Comparison of ENCODE assay signal across 24 cellular contexts in genomic region chr20:16078172-16078898, GRCh38.
DNase-seq lines count a peak whose midpoint lies in the region; ATAC-seq, FAIRE-seq and TF ChIP-seq lines count a peak whose summit lies in the region.
"Had no signal": no experiment of that assay in that cellular context is flagged by ENCODE, and none has a peak within 500 bp of the region (broad histone marks: within the 10 kb centered on the region; RNA-seq: fewer than 3 reads in every experiment).

No MANE protein-coding gene starts in this region.

- in situ Hi-C loops in GM12878 (cut with MboI) = no loop called here

- TF ChIP-seq RAD21 in GM12878 (IDR thresholded peaks at IDR 0.05; ENCODE audit: insufficient read depth, low read depth, low read length) = no peak

- H3K4me2 ChIP-seq in GM12878 (ENCODE audit: control insufficient read depth, insufficient read depth) = no peak overlapping the region
- H3K4me2 ChIP-seq: SK-N-SH had no signal

- H3K4me3 ChIP-seq in GM12878 (no peak overlapping the region), small intestine (ENCODE audit: low read depth in 1 of 2, low read length in 2 of 2) (no peak overlapping the region), ovary (no peak overlapping the region), endodermal cell (ENCODE audit: low read length) (no peak overlapping the region), right cardiac atrium (ENCODE audit: low read length) (no peak overlapping the region)

- no peak overlapping the region for H2AFZ ChIP-seq in GM12878 (ENCODE audit: control insufficient read depth, low read depth, low read length)

- peaks cover 2% of the 10 kb centered on the region for H3K36me3 Mint-ChIP-seq in IgD-negative memory B cell
- H3K36me3 Mint-ChIP-seq in endodermal cell (ENCODE audit: low read depth) = no peaks in the 10 kb centered on the region

- FAIRE-seq in A204.1 (lab: Jason Lieb, UNC) (peak; percentile 34), GM12878 (lab: Jason Lieb, UNC) (no peak), small intestine (lab: Jason Lieb, UNC) (peak; percentile 67)
- FAIRE-seq: D721Med, HepG2 had no signal

- no TSS peak for BruUV-seq in GM12878 (replicated peaks; lab: Mats Ljungman, UMichigan)

- H3K27me3 Mint-ChIP-seq in IgD-negative memory B cell = no peaks in the 10 kb centered on the region
- no peaks in the 10 kb centered on the region for H3K27me3 Mint-ChIP-seq in endodermal cell (ENCODE audit: insufficient read depth)

- peak overlapping the region in 2 of 3 donors; percentile 4 to 59 for H3K27ac Mint-ChIP-seq in IgD-negative memory B cell
- no peak overlapping the region for H3K27ac Mint-ChIP-seq in endodermal cell
- H3K27ac Mint-ChIP-seq: CD14-positive monocyte had no signal

- H3K36me3 ChIP-seq in GM12878 (ENCODE audit: control insufficient read depth in 2 of 2, insufficient read depth in 2 of 2, low read length in 1 of 2) (no peaks in the 10 kb centered on the region), small intestine (ENCODE audit: control insufficient read depth in 2 of 2, insufficient read depth in 2 of 2, low read length in 2 of 2) (no peaks in the 10 kb centered on the region), ovary (no peaks in the 10 kb centered on the region), endodermal cell (ENCODE audit: control insufficient read depth, insufficient read depth, low read length) (no peaks in the 10 kb centered on the region)

- TF ChIP-seq POLR2A in GM12878 (IDR thresholded peaks at IDR 0.05; ENCODE audit: low read depth, low read length) = no peak
- no peak for TF ChIP-seq POLR2A in ovary (IDR thresholded peaks at IDR 0.05)

- WGBS in GM12878 (ENCODE audit: insufficient coverage, insufficient replicate concordance, low lambda C conversion rate, missing lambda C conversion rate) = 20% methylated on average over 2 of the region's 2 CpGs
- WGBS in small intestine, 3 donors = 45 to 65% (median 45%) methylated on average over 2 of the region's 2 CpGs
- 22 to 38% (median 29%) methylated on average over 2 of the region's 2 CpGs for WGBS in ovary, 3 donors
- WGBS in endodermal cell (ENCODE audit: insufficient coverage in 1 of 2, insufficient read length in 1 of 2), 2 experiments = 100% methylated on average over 1 of the region's 2 CpGs
- 55% methylated on average over 2 of the region's 2 CpGs for WGBS in right cardiac atrium

- intact Hi-C loops in GM12878 (cut with micrococcal nuclease; ENCODE audit: unreplicated experiment) (loop anchor here (10.0 kb wide), 1 partner anchor 356 kb away; no protein-coding TSS in a partner anchor), ovary (cut with DNase I) (no loop called here), right cardiac atrium (cut with DNase I) (no loop called here)

- H4K20me1 ChIP-seq in GM12878 (ENCODE audit: control insufficient read depth, insufficient read depth) = no peaks in the 10 kb centered on the region

- H3K9me3 ChIP-seq in GM12878 (replicated peaks; ENCODE audit: control insufficient read depth, insufficient read depth, low read length) (peaks cover 1% of the 10 kb centered on the region; the same call in 1 of the 3 replicates), small intestine (ENCODE audit: control insufficient read depth, low read depth) (no peaks in the 10 kb centered on the region), ovary (no peaks in the 10 kb centered on the region), endodermal cell (ENCODE audit: control insufficient read depth, low read length) (no peaks in the 10 kb centered on the region), right cardiac atrium (ENCODE audit: control insufficient read depth, low read length) (no peaks in the 10 kb centered on the region)
- H3K9me3 ChIP-seq: SK-N-SH had no signal

- RAD21 ChIA-PET in GM12878 (lab: Charles Lee; ENCODE audit: unreplicated experiment) = no interaction called here

- H3K4me3 Mint-ChIP-seq in IgD-negative memory B cell (peak overlapping the region in 1 of 4 donors; percentile 25), endodermal cell (no peak overlapping the region)
- H3K4me3 Mint-ChIP-seq: CD14-positive monocyte had no signal

- POLR2A ChIA-PET in GM12878 (lab: Charles Lee) = no interaction called here

- H3K9ac ChIP-seq in GM12878 (ENCODE audit: control insufficient read depth, insufficient read depth, low read length) (no peak overlapping the region), endodermal cell (ENCODE audit: extremely low read depth, low read length, poor library complexity, severe bottlenecking) (no peak overlapping the region)
- H3K9ac ChIP-seq: SK-N-SH had no signal

- H3K9me3 Mint-ChIP-seq in IgD-negative memory B cell (peaks cover 0 to 2% (median 0%) of the 10 kb centered on the region in 3 donors), endodermal cell (no peaks in the 10 kb centered on the region)

- H3K27ac ChIP-seq in GM12878 (ENCODE audit: control insufficient read depth, insufficient read depth) = no peak overlapping the region
- H3K27ac ChIP-seq in small intestine (ENCODE audit: low read depth in 1 of 2, low read length in 1 of 2) = no peak overlapping the region
- H3K27ac ChIP-seq in ovary = no peak overlapping the region
- no peak overlapping the region for H3K27ac ChIP-seq in endodermal cell (ENCODE audit: low read depth, low read length)
- H3K27ac ChIP-seq in right cardiac atrium (ENCODE audit: low read length) = no peak overlapping the region
- H3K27ac ChIP-seq: 22Rv1, HL-60 had no signal

- no peaks in the 10 kb centered on the region for H3K79me2 ChIP-seq in GM12878 (ENCODE audit: control insufficient read depth, insufficient read depth, low read length)

- H3K27me3 ChIP-seq in GM12878 (replicated peaks in 1 of 2; ENCODE audit: control insufficient read depth in 2 of 2, insufficient read depth in 2 of 2, low read length in 1 of 2) (no peaks in the 10 kb centered on the region), small intestine (ENCODE audit: control insufficient read depth in 2 of 2, insufficient read depth in 2 of 2, low read length in 2 of 2) (no peaks in the 10 kb centered on the region), ovary (no peaks in the 10 kb centered on the region), endodermal cell (ENCODE audit: control insufficient read depth, insufficient read depth, low read length, poor library complexity, severe bottlenecking) (no peaks in the 10 kb centered on the region), right cardiac atrium (ENCODE audit: control insufficient read depth, insufficient read depth) (no peaks in the 10 kb centered on the region)

- no peak for TF ChIP-seq EP300 in GM12878 (IDR thresholded peaks at IDR 0.05; ENCODE audit: borderline replicate concordance in 1 of 2, control insufficient read depth in 1 of 2, low read depth in 2 of 2, low read length in 2 of 2)
- no peak for TF ChIP-seq EP300 in ovary (IDR thresholded peaks at IDR 0.05)

- no peaks in the 10 kb centered on the region; the same call in 1 of the 2 replicates for H3K4me1 ChIP-seq in GM12878 (ENCODE audit: control insufficient read depth, insufficient read depth, low read length)
- H3K4me1 ChIP-seq in small intestine (ENCODE audit: control insufficient read depth in 2 of 2, insufficient read depth in 1 of 2, low read depth in 1 of 2, low read length in 1 of 2) = no peaks in the 10 kb centered on the region
- H3K4me1 ChIP-seq in ovary (ENCODE audit: insufficient read depth) = peaks cover 6% of the 10 kb centered on the region
- no peaks in the 10 kb centered on the region for H3K4me1 ChIP-seq in endodermal cell (ENCODE audit: control insufficient read depth, insufficient read depth, low read length)
- no peaks in the 10 kb centered on the region for H3K4me1 ChIP-seq in right cardiac atrium (ENCODE audit: control insufficient read depth, insufficient read depth, low read length)

- H3K4me1 Mint-ChIP-seq in IgD-negative memory B cell (peaks cover 23 to 35% (median 25%) of the 10 kb centered on the region in 3 donors), endodermal cell (no peaks in the 10 kb centered on the region)

- TF ChIP-seq CTCF in GM12878 (IDR thresholded peaks at IDR 0.05 in 2 of 3, conservative IDR thresholded peaks at IDR 0.05 in 1 of 3; ENCODE audit: control insufficient read depth in 2 of 3, extremely low read depth in 1 of 3, insufficient read depth in 1 of 3, low read depth in 3 of 3, low read length in 3 of 3) = no peak
- TF ChIP-seq CTCF in ovary (IDR thresholded peaks at IDR 0.05) = no peak
- TF ChIP-seq CTCF in endodermal cell (conservative IDR thresholded peaks at IDR 0.05) = no peak

- CTCF ChIA-PET in GM12878 (lab: Yijun Ruan, JAX) = interaction anchor here (0.5 to 0.7 kb wide), 3 partner anchors 9 to 40 kb away, joined by 3 read pairs; no protein-coding TSS in a partner anchor

- DNase-seq in GM12878 (ENCODE audit: low read depth, low spot score) = no peak
- no peak for DNase-seq in small intestine
- no peak for DNase-seq in ovary
- no peak for DNase-seq in SHP77 treated with DMSO at 0.1 percent for 48 hours (lab: John Stamatoyannopoulos, UW)
- DNase-seq in endodermal cell = no peak
- DNase-seq in right cardiac atrium = no peak
- DNase-seq: GOT3, HCEC 1CT, KBM-7, NCI-H1092 treated with DMSO at 0.1 percent for 48 hours, NCI-H1436 treated with DMSO at 0.1 percent for 48 hours, NCI-H2029, NCI-H226, NCI-H510A treated with DMSO at 0.1 percent for 48 hours, NCI-H774, Right ventricle myocardium superior, SK-N-SH had no signal

- ATAC-seq in GM12878 (no peak), right cardiac atrium (no peak)
- ATAC-seq: HepG2 had no signal

- SMC1A ChIA-PET in GM12878 (lab: Charles Lee; ENCODE audit: uncharacterized antibody, unreplicated experiment) = no interaction called here

TF ChIP-seq in GM12878, 131 proteins besides CTCF, POLR2A, EP300 and RAD21:
- no peak for TF ChIP-seq SP1 (IDR thresholded peaks at IDR 0.05; ENCODE audit: low read depth, low read length)
- peak; percentile 23; the same call in 1 of the 2 replicates for TF ChIP-seq ZNF384 (IDR thresholded peaks at IDR 0.05; ENCODE audit: borderline replicate concordance, low read depth, low read length)
- TF ChIP-seq POU2F2 (IDR thresholded peaks at IDR 0.05; ENCODE audit: borderline replicate concordance, low read depth, low read length) = no peak
